In genomic region chr2:202238234-202239197, GRCh38 we compare ENCODE assay signal across 8 cellular contexts. TPM values are rescaled to one million over a fixed set of nuclear protein-coding genes. Genes with fewer than 3 reads are reported as not detected.
DNase-seq lines count a peak whose midpoint lies in the region; ATAC-seq, FAIRE-seq and TF ChIP-seq lines count a peak whose summit lies in the region.

Gene SUMO1 (minus strand): TSS chr2:202238597. CDS start chr2:202238451, 146 bp downstream.

- peak; percentile 23; the same call in 1 of the 2 replicates for TF ChIP-seq CTCF in HepG2 (CRISPR knock-in tag; IDR thresholded peaks at IDR 0.05)

- POLR2A ChIA-PET in activated CD4-positive, alpha-beta memory T cell treated with anti-CD3 and anti-CD28 coated beads for 36 hours (lab: Charles Lee) = interaction anchor here (0.8 to 2.4 kb wide), 5 partner anchors 16 to 69 kb away, joined by 3 to 16 read pairs (median 3); no protein-coding TSS in a partner anchor
- POLR2A ChIA-PET in HepG2 (lab: Yijun Ruan, JAX) = interaction anchor here (0.7 to 1.5 kb wide), 6 partner anchors 9 to 506 kb away, joined by 3 to 12 read pairs (median 4); partner anchors contain the start of genes ALS2, FAM117B and NOP58

- TF ChIP-seq POLR2A in HepG2 (IDR thresholded peaks at IDR 0.05; ENCODE audit: insufficient read depth in 1 of 2, low read depth in 2 of 2, low read length in 2 of 2) = peak; percentile 69 to 94

- peak within 1 kb of the TSS; percentile 74 for H3K27ac ChIP-seq in HepG2 (ENCODE audit: extremely low read length, insufficient read depth, low read length)

- H2AFZ ChIP-seq in HepG2 (ENCODE audit: low read length) = peak within 1 kb of the TSS; percentile 94

- peak within 1 kb of the TSS; percentile 95 for H3K27ac Mint-ChIP-seq in activated CD4-positive, alpha-beta memory T cell treated with anti-CD3 and anti-CD28 coated beads for 36 hours

- FAIRE-seq in HepG2 (lab: Jason Lieb, UNC) = no peak

- peak; percentile 94 for ATAC-seq in GM19438 (IDR thresholded peaks at IDR 0.05; ENCODE audit: low read depth, unreplicated experiment)
- peak; percentile 94 for ATAC-seq in HG03571 (IDR thresholded peaks at IDR 0.05; ENCODE audit: unreplicated experiment)
- ATAC-seq in HepG2 = peak; percentile 95

- H3K4me2 ChIP-seq in HepG2 (ENCODE audit: low read depth, low read length) = peak within 1 kb of the TSS; percentile 93

- H3K27me3 ChIP-seq in HepG2 (ENCODE audit: control insufficient read depth in 1 of 2, insufficient read depth in 2 of 2, low read length in 2 of 2) = peaks cover 0 to 3% of the 10 kb centered on the region in 2 experiments; a peak in 2 of 5 replicates

- peaks cover 43% of the 10 kb centered on the region for H3K79me2 ChIP-seq in HepG2 (ENCODE audit: insufficient read depth, low read length)

- in situ Hi-C loops in HepG2 (cut with HindIII; ENCODE audit: extremely low pct_ligation_motif_present, low pct_unique_long_range_greater_than_20kb) = no loop called here

- peaks cover 34% of the 10 kb centered on the region for H4K20me1 ChIP-seq in HepG2 (ENCODE audit: insufficient read depth, low read length)

- H3K4me1 Mint-ChIP-seq in activated CD4-positive, alpha-beta memory T cell treated with anti-CD3 and anti-CD28 coated beads for 36 hours (ENCODE audit: low read depth) = peaks cover 23% of the 10 kb centered on the region

- BruUV-seq in HepG2 (replicated peaks; lab: Mats Ljungman, UMichigan) = TSS peak; percentile 98

- peak within 1 kb of the TSS; percentile 96 to 99 (median 99) for H3K4me3 ChIP-seq in HepG2 (replicated peaks in 1 of 3; ENCODE audit: insufficient read depth in 1 of 3, low read depth in 2 of 3, low read length in 3 of 3)

- no peaks in the 10 kb centered on the region for H3K9me3 Mint-ChIP-seq in activated CD4-positive, alpha-beta memory T cell treated with anti-CD3 and anti-CD28 coated beads for 36 hours

- TF ChIP-seq EP300 in HepG2 (IDR thresholded peaks at IDR 0.05; ENCODE audit: low read depth in 2 of 2, low read length in 2 of 2) = no peak
- TF ChIP-seq EP300 in HepG2 (CRISPR knock-in tag; IDR thresholded peaks at IDR 0.05; ENCODE audit: borderline replicate concordance) = no peak; the same call in 1 of the 2 replicates

- H3K36me3 Mint-ChIP-seq in activated CD4-positive, alpha-beta memory T cell treated with anti-CD3 and anti-CD28 coated beads for 36 hours = peaks cover 5% of the 10 kb centered on the region

- H3K9me3 ChIP-seq in HepG2 (ENCODE audit: low read length) = no peaks in the 10 kb centered on the region

- H3K4me3 Mint-ChIP-seq in activated CD4-positive, alpha-beta memory T cell treated with anti-CD3 and anti-CD28 coated beads for 36 hours = peak within 1 kb of the TSS; percentile 98

- WGBS in HepG2 (ENCODE audit: low lambda C conversion rate) = 7% methylated on average over 40 of the region's 54 CpGs

- intact Hi-C loops in activated CD4-positive, alpha-beta memory T cell treated with anti-CD3 and anti-CD28 coated beads for 36 hours (cut with micrococcal nuclease) = loop anchor here (1.0 kb wide), 2 partner anchors 27 to 38 kb away; partner anchors contain the start of gene NOP58
- intact Hi-C loops in HepG2 (cut with micrococcal nuclease; ENCODE audit: unreplicated experiment) = loop anchor here (2.0 kb wide), 1 partner anchor 26 kb away; the partner anchor contains the start of gene NOP58

- H3K27me3 Mint-ChIP-seq in activated CD4-positive, alpha-beta memory T cell treated with anti-CD3 and anti-CD28 coated beads for 36 hours = peaks cover 1% of the 10 kb centered on the region

- CTCF ChIA-PET in activated CD4-positive, alpha-beta memory T cell treated with anti-CD3 and anti-CD28 coated beads for 36 hours (lab: Charles Lee) = interaction anchor here (0.6 kb wide), 1 partner anchor 17 kb away, joined by 3 read pairs; no protein-coding TSS in a partner anchor
- CTCF ChIA-PET in HepG2 (lab: Yijun Ruan, JAX; ENCODE audit: low intra/inter-chr PET ratio, low total read pairs) = no interaction called here

- peaks cover 29% of the 10 kb centered on the region for H3K4me1 ChIP-seq in HepG2 (ENCODE audit: insufficient read depth, low read length)

- H3K9ac ChIP-seq in HepG2 (ENCODE audit: insufficient read depth, low read depth, low read length) = peak within 1 kb of the TSS; percentile 86

- DNase-seq in CD1c-positive myeloid dendritic cell (ENCODE audit: extremely low spot score) (peak; percentile 91), NCI-H82 (lab: John Stamatoyannopoulos, UW) (peak; percentile 98), dermis microvascular lymphatic vessel endothelial cell (ENCODE audit: low read depth in 2 of 2) (peak; percentile 84 to 90), HepG2 (ENCODE audit: low spot score) (peak; percentile 94)
- DNase-seq in activated CD4-positive, alpha-beta memory T cell treated with anti-CD3 and anti-CD28 coated beads for 36 hours = peak; percentile 97
- peak; percentile 89 for DNase-seq in stimulated activated CD4-positive, alpha-beta T cell treated with anti-CD3 and anti-CD28 coated beads, Interleukin-4, amount 100 ng/mL, for 1 hour

- peak; percentile 46; the same call in 1 of the 2 replicates for TF ChIP-seq RAD21 in HepG2 (CRISPR knock-in tag; IDR thresholded peaks at IDR 0.05)

- no peaks in the 10 kb centered on the region for H3K36me3 ChIP-seq in HepG2 (replicated peaks in 1 of 2; ENCODE audit: control insufficient read depth in 1 of 2, insufficient read depth in 2 of 2, low read length in 2 of 2)

TF ChIP-seq in HepG2, 621 proteins besides CTCF, POLR2A, EP300 and RAD21 (continues in another document):
- TF ChIP-seq NPAS2 (CRISPR knock-in tag; IDR thresholded peaks at IDR 0.05; ENCODE audit: borderline replicate concordance) (no peak), TAF1 (CRISPR knock-in tag; IDR thresholded peaks at IDR 0.05) (peak; percentile 82), FIP1L1 (IDR thresholded peaks at IDR 0.05; ENCODE audit: borderline replicate concordance, insufficient read depth, low read depth, low read length) (no peak), ZSCAN31 (CRISPR knock-in tag; IDR thresholded peaks at IDR 0.05; ENCODE audit: low read depth) (peak; percentile 76; the same call in 1 of the 2 replicates), ELK4 (CRISPR knock-in tag; IDR thresholded peaks at IDR 0.05; ENCODE audit: borderline replicate concordance) (no peak), ZNF878 (CRISPR knock-in tag; IDR thresholded peaks at IDR 0.05) (no peak), SKIL (CRISPR knock-in tag; IDR thresholded peaks at IDR 0.05; ENCODE audit: borderline replicate concordance) (peak; percentile 70; the same call in 1 of the 2 replicates), SIX4 (CRISPR knock-in tag; IDR thresholded peaks at IDR 0.05) (peak; percentile 42; the same call in 1 of the 2 replicates), SKI (IDR thresholded peaks at IDR 0.05; ENCODE audit: partially characterized antibody) (no peak), ZNF747 (CRISPR knock-in tag; IDR thresholded peaks at IDR 0.05; ENCODE audit: borderline replicate concordance) (peak; percentile 90)

RNA-seq across cellular contexts. Expression of gene SUMO1, which starts in this region (rescaled TPM):
- total RNA-seq in activated CD4-positive, alpha-beta memory T cell treated with anti-CD3 and anti-CD28 coated beads for 36 hours = 100 to 1,000 TPM; 114 to 119 TPM
- total RNA-seq in dermis microvascular lymphatic vessel endothelial cell (91.0 and 106 TPM in 2 replicates), HepG2 (2016; rRNA removed; fragmentation: Illumina TruSeq; extraction: Trizol) (173 and 267 TPM in 2 replicates)
- total RNA-seq in HepG2 (2016; cell fraction: cytosol; rRNA removed; fragmentation: Illumina TruSeq; extraction: Trizol; ENCODE audit: low read depth) = 49.4 and 50.3 TPM in 2 replicates
- 180 and 275 TPM in 2 replicates for total RNA-seq in HepG2 (2016; cell fraction: insoluble cytoplasmic fraction; rRNA removed; fragmentation: Illumina TruSeq; extraction: Trizol)
- 126 and 129 TPM in 2 replicates for total RNA-seq in HepG2 (2016; cell fraction: membrane; rRNA removed; fragmentation: Illumina TruSeq; extraction: Trizol)
- 67.2 and 70.9 TPM in 2 replicates for total RNA-seq in HepG2 (2016; cell fraction: nucleus; rRNA removed; fragmentation: Illumina TruSeq; extraction: Trizol)
- polyA plus RNA-seq in HepG2 (2011; rRNA removed) = 66.6 and 101 TPM in 2 replicates
- 30.8 and 49.8 TPM in 2 replicates for polyA plus RNA-seq in HepG2 (2011; cell fraction: cytosol; rRNA removed)
- 9.5 and 13.2 TPM in 2 replicates for polyA plus RNA-seq in HepG2 (2011; cell fraction: nucleus; rRNA removed)
- polyA plus RNA-seq in HepG2 (2012) = 125 and 152 TPM in 2 replicates
- 46.4 and 59.6 TPM in 2 replicates for polyA plus RNA-seq in HepG2 (2016; cell fraction: cytosol; fragmentation: Illumina TruSeq; extraction: Trizol; ENCODE audit: low read depth)
- polyA plus RNA-seq in HepG2 (2016; cell fraction: insoluble cytoplasmic fraction; fragmentation: Illumina TruSeq; extraction: Trizol; ENCODE audit: low read depth) = 350 and 397 TPM in 2 replicates
- 114 and 128 TPM in 2 replicates for polyA plus RNA-seq in HepG2 (2016; cell fraction: membrane; fragmentation: Illumina TruSeq; extraction: Trizol; ENCODE audit: low read depth)
- polyA plus RNA-seq in HepG2 (2016; cell fraction: nucleus; fragmentation: Illumina TruSeq; extraction: Trizol; ENCODE audit: insufficient read depth, low read depth) = 128 and 143 TPM in 2 replicates
- 20.6 and 23.3 TPM in 2 replicates for polyA minus RNA-seq in HepG2 (2011; rRNA and poly(A)+ RNA removed; ENCODE audit: low replicate concordance)
- polyA minus RNA-seq in HepG2 (2011; cell fraction: cytosol; rRNA and poly(A)+ RNA removed) = 48.4 and 52.0 TPM in 2 replicates
- 24.3 and 25.2 TPM in 2 replicates for polyA minus RNA-seq in HepG2 (2011; cell fraction: nucleus; rRNA and poly(A)+ RNA removed)

Comparison
In these comparisons a context has a peak if more than half of its experiments do, and no peak if none do; other contexts are left out.
1. Peak in every context shown above with its lines: DNase-seq, ATAC-seq, H3K4me3 ChIP-seq and H3K27ac ChIP-seq.